ENCODE assay signal across 19 cellular contexts in genomic region chr10:7810443-7810842, GRCh38. TPM values are rescaled to one million over a fixed set of nuclear protein-coding genes. Genes with fewer than 3 reads are reported as not detected.
A peak's percentile ranks its signal among the peaks of the same experiment; 100 is the strongest.
DNase-seq lines count a peak whose midpoint lies in the region; ATAC-seq and TF ChIP-seq lines count a peak whose summit lies in the region.
"Had no signal": no experiment of that assay in that cellular context is flagged by ENCODE, and none has a peak within 500 bp of the region (broad histone marks: within the 10 kb centered on the region; RNA-seq: fewer than 3 reads in every experiment).

No MANE protein-coding gene starts in this region.

- H3K79me2 ChIP-seq in osteoblast (ENCODE audit: insufficient read depth, low read length), result no peaks in the 10 kb centered on the region

- H2AFZ ChIP-seq in osteoblast (ENCODE audit: low read length), result no peak overlapping the region
- H2AFZ ChIP-seq: GM23338 had no signal

- DNase-seq in cardiac muscle cell (ENCODE audit: low read depth in 1 of 2, low spot score in 1 of 2) (no peak), Right ventricle myocardium superior (no peak), Panc1 (ENCODE audit: low read depth, low spot score) (no peak), left colon (no peak), posterior vena cava (ENCODE audit: low spot score) (peak; percentile 17), ecto neural progenitor cell (ENCODE audit: low spot score) (no peak), osteoblast (ENCODE audit: insufficient read length, low spot score, missing footprints) (no peak)
- DNase-seq in activated T-cell treated with anti-CD3 and anti-CD28 coated beads, Interleukin-2, amount 50 U/mL, for 1 hour, result no peak
- DNase-seq: BE2C, EL, GF-D8, NCI-H1092 treated with DMSO at 0.1 percent for 48 hours, NCI-H1436 treated with DMSO at 0.1 percent for 48 hours, NCI-H1930, NCI-H2227 treated with DMSO at 0.1 percent for 48 hours, NCI-H524 had no signal

- POLR2A ChIA-PET in Panc1 (lab: Charles Lee), result no interaction called here

- H3K4me3 ChIP-seq in cardiac muscle cell (no peak overlapping the region), Panc1 (ENCODE audit: low read depth in 2 of 2, low read length in 2 of 2) (no peak overlapping the region), osteoblast (ENCODE audit: insufficient read depth, low read length) (no peak overlapping the region)
- H3K4me3 ChIP-seq: GM23338, HAP-1 had no signal

- intact Hi-C loops in Right ventricle myocardium superior (cut with DNase I), result no loop called here
- intact Hi-C loops in Panc1 (cut with micrococcal nuclease; ENCODE audit: unreplicated experiment), result no loop called here
- intact Hi-C loops in left colon (cut with DNase I, micrococcal nuclease), result no loop called here
- intact Hi-C loops in posterior vena cava (cut with DNase I), result no loop called here

- no peaks in the 10 kb centered on the region for H3K4me1 ChIP-seq in cardiac muscle cell (ENCODE audit: low read depth)
- no peaks in the 10 kb centered on the region for H3K4me1 ChIP-seq in Panc1 (ENCODE audit: control insufficient read depth, insufficient read depth, low read length)
- no peaks in the 10 kb centered on the region for H3K4me1 ChIP-seq in osteoblast (ENCODE audit: insufficient read depth, low read length)
- H3K4me1 ChIP-seq: BE2C, HAP-1 had no signal

- no peak for ATAC-seq in Right ventricle myocardium superior (ENCODE audit: poor library complexity)
- ATAC-seq in Panc1, result 0 out of 2 replicates have a peak, but pooled peaks have one; percentile 34
- ATAC-seq in left colon, result peak; percentile 3
- ATAC-seq: GM23338 had no signal

- BruUV-seq in Panc1 (replicated peaks; lab: Mats Ljungman, UMichigan), result no TSS peak

- H3K27me3 ChIP-seq in cardiac muscle cell (peaks cover 4% of the 10 kb centered on the region), Panc1 (ENCODE audit: control insufficient read depth, insufficient read depth, low read length) (no peaks in the 10 kb centered on the region), osteoblast (ENCODE audit: insufficient read depth, low read length) (peaks cover 4% of the 10 kb centered on the region)
- H3K27me3 ChIP-seq: BE2C had no signal

- CTCF ChIA-PET in Panc1 (lab: Charles Lee), result no interaction called here

- H4K20me1 ChIP-seq in osteoblast (ENCODE audit: insufficient read depth, low read length), result peaks cover 3% of the 10 kb centered on the region

- in situ Hi-C loops in Panc1 (cut with HindIII; ENCODE audit: low pct_unique_long_range_greater_than_20kb, low sequenced_read_pairs), result no loop called here

- H3K36me3 ChIP-seq in cardiac muscle cell, result peaks cover 27% of the 10 kb centered on the region
- H3K36me3 ChIP-seq in Panc1 (ENCODE audit: control insufficient read depth, insufficient read depth, low read length), result peaks cover 3% of the 10 kb centered on the region; the same call in 1 of the 2 replicates
- H3K36me3 ChIP-seq in osteoblast (ENCODE audit: insufficient read depth, low read length), result peaks cover 27% of the 10 kb centered on the region

- no peaks in the 10 kb centered on the region for H3K9me3 ChIP-seq in cardiac muscle cell (ENCODE audit: low read depth)
- H3K9me3 ChIP-seq in Panc1 (ENCODE audit: control insufficient read depth, insufficient read depth, low read depth, low read length), result no peaks in the 10 kb centered on the region
- no peaks in the 10 kb centered on the region for H3K9me3 ChIP-seq in osteoblast (ENCODE audit: low read depth, low read length)
- H3K9me3 ChIP-seq: BE2C, HAP-1 had no signal

- H3K27ac ChIP-seq in cardiac muscle cell, result peak overlapping the region; percentile 21
- H3K27ac ChIP-seq in Panc1 (ENCODE audit: low read length), result no peak overlapping the region
- no peak overlapping the region for H3K27ac ChIP-seq in osteoblast (ENCODE audit: low read depth, low read length)
- H3K27ac ChIP-seq: KMS-11 had no signal

- TF ChIP-seq CTCF in cardiac muscle cell (IDR thresholded peaks at IDR 0.05; ENCODE audit: low read depth, low read length) (no peak), Panc1 (IDR thresholded peaks at IDR 0.05) (no peak), osteoblast (IDR thresholded peaks at IDR 0.05; ENCODE audit: extremely low read depth, low read depth, low read length) (no peak)

- H3K4me2 ChIP-seq in osteoblast (ENCODE audit: insufficient read depth, low read length), result no peak overlapping the region
- H3K4me2 ChIP-seq: GM23338, KMS-11 had no signal

RNA-seq across cellular contexts. Expression of gene TAF3, which starts 7.9 kb away (rescaled TPM):
- total RNA-seq in cardiac muscle cell (3.9 and 4.1 TPM in 2 replicates), Right ventricle myocardium superior (10.4 TPM), Panc1 (2021; ENCODE audit: unreplicated experiment) (5.5 TPM), left colon (1 to 10 TPM; 5.1 to 5.8 TPM), posterior vena cava (10 to 100 TPM in 1 of 2 donors, 1 to 10 TPM in 1; 9.9 to 10.8 TPM), osteoblast (2.2 and 2.4 TPM in 2 replicates)
- polyA plus RNA-seq in cardiac muscle cell, result 7.3 and 7.7 TPM in 2 replicates
- 2.9 TPM for polyA plus RNA-seq in Panc1 (2012; ENCODE audit: insufficient read length)

RNA-seq across cellular contexts. Expression of gene ATP5F1C, which starts 22.5 kb away (rescaled TPM):
- total RNA-seq in cardiac muscle cell, result 341 and 498 TPM in 2 replicates
- polyA plus RNA-seq in cardiac muscle cell, result 714 and 811 TPM in 2 replicates
- total RNA-seq in Right ventricle myocardium superior, result 767 TPM
- total RNA-seq in Panc1 (2021; ENCODE audit: unreplicated experiment), result 189 TPM
- 154 TPM for polyA plus RNA-seq in Panc1 (2012; ENCODE audit: insufficient read length)
- total RNA-seq in left colon, result 100 to 1,000 TPM; 463 to 537 TPM
- total RNA-seq in posterior vena cava, result 100 to 1,000 TPM; 202 to 212 TPM
- 209 and 232 TPM in 2 replicates for total RNA-seq in osteoblast

RNA-seq across cellular contexts. Expression of gene KIN, which starts 22.6 kb away (rescaled TPM):
- 3.2 and 7.4 TPM in 2 replicates for total RNA-seq in cardiac muscle cell
- 7.3 and 16.8 TPM in 2 replicates for polyA plus RNA-seq in cardiac muscle cell
- 6.9 TPM for total RNA-seq in Right ventricle myocardium superior
- total RNA-seq in Panc1 (2021; ENCODE audit: unreplicated experiment), result 8.4 TPM
- 2.8 TPM for polyA plus RNA-seq in Panc1 (2012; ENCODE audit: insufficient read length)
- total RNA-seq in left colon, result 10 to 100 TPM in 1 of 2 donors, 1 to 10 TPM in 1; 9.9 to 10.6 TPM
- 10 to 100 TPM in 1 of 2 donors, 1 to 10 TPM in 1; 8.7 to 11.1 TPM for total RNA-seq in posterior vena cava
- 5.8 and 8.0 TPM in 2 replicates for total RNA-seq in osteoblast
